In genomic region chr12:62466596-62467411, GRCh38 we compare ENCODE assay signal across 8 cellular contexts. TPM values are rescaled to one million over a fixed set of nuclear protein-coding genes. Genes with fewer than 3 reads are reported as not detected.
DNase-seq lines count a peak whose midpoint lies in the region; ATAC-seq, FAIRE-seq and TF ChIP-seq lines count a peak whose summit lies in the region.

TSS of gene MON2 (plus strand) at chr12:62466826. CDS start at chr12:62467208, 382 bp downstream.

- H3K27ac Mint-ChIP-seq in activated naive CD8-positive, alpha-beta T cell treated with anti-CD3 and anti-CD28 coated beads, Interleukin-2, amount 10 ng/mL, durations not matched to agents 7 days and 5 days = peak within 1 kb of the TSS; percentile 90

- H3F3A ChIP-seq in SU-DHL-6 (ENCODE audit: insufficient read depth) = peaks cover 10% of the 10 kb centered on the region

- no peaks in the 10 kb centered on the region for H3K9me2 ChIP-seq in SU-DHL-6 (replicated peaks; ENCODE audit: insufficient read depth, low read length)

- no peaks in the 10 kb centered on the region for H4K20me1 ChIP-seq in SU-DHL-6 (ENCODE audit: low read depth, low read length)

- peak within 1 kb of the TSS; percentile 80 for H3K4me3 Mint-ChIP-seq in activated naive CD8-positive, alpha-beta T cell treated with anti-CD3 and anti-CD28 coated beads, Interleukin-2, amount 10 ng/mL, durations not matched to agents 7 days and 5 days

- POLR2A ChIA-PET in activated naive CD8-positive, alpha-beta T cell treated with anti-CD3 and anti-CD28 coated beads, Interleukin-2, amount 10 ng/mL, durations not matched to agents 7 days and 5 days (lab: Charles Lee) = interaction anchor here (1.1 to 2.9 kb wide), 5 partner anchors 30 to 187 kb away, joined by 3 to 16 read pairs (median 3); no protein-coding TSS in a partner anchor

- no peak for TF ChIP-seq CTCF in SU-DHL-6 (IDR thresholded peaks at IDR 0.05; ENCODE audit: insufficient read depth, low read length, poor library complexity, severe bottlenecking)
- TF ChIP-seq CTCF in pancreas (IDR thresholded peaks at IDR 0.05) = no peak
- no peak for TF ChIP-seq CTCF in thyroid gland (IDR thresholded peaks at IDR 0.05)

- peaks cover 11% of the 10 kb centered on the region for H3K9me3 Mint-ChIP-seq in activated naive CD8-positive, alpha-beta T cell treated with anti-CD3 and anti-CD28 coated beads, Interleukin-2, amount 10 ng/mL, durations not matched to agents 7 days and 5 days

- peaks cover 2% of the 10 kb centered on the region for H3K27me3 Mint-ChIP-seq in activated naive CD8-positive, alpha-beta T cell treated with anti-CD3 and anti-CD28 coated beads, Interleukin-2, amount 10 ng/mL, durations not matched to agents 7 days and 5 days

- H2AFZ ChIP-seq in SU-DHL-6 (ENCODE audit: low read depth, low read length, severe bottlenecking) = peak within 1 kb of the TSS; percentile 95

- TF ChIP-seq POLR2A in GM10847 (IDR thresholded peaks at IDR 0.05; ENCODE audit: extremely low read depth, insufficient read length) (peak; percentile 86), thyroid gland (IDR thresholded peaks at IDR 0.05) (peak; percentile 53 to 88)

- DNase-seq in NCI-H1105 (lab: John Stamatoyannopoulos, UW) = peak; percentile 64
- peak; percentile 91 for DNase-seq in activated naive CD8-positive, alpha-beta T cell treated with anti-CD3 and anti-CD28 coated beads, Interleukin-2, amount 10 ng/mL, durations not matched to agents 7 days and 5 days
- DNase-seq in head of caudate nucleus = peak; percentile 62 to 96 (median 91)
- peak; percentile 86 to 95 (median 90) for DNase-seq in pancreas
- DNase-seq in thyroid gland = peak; percentile 89 to 91

- no peak for FAIRE-seq in pancreas (lab: Jason Lieb, UNC)

- H3K36me3 Mint-ChIP-seq in activated naive CD8-positive, alpha-beta T cell treated with anti-CD3 and anti-CD28 coated beads, Interleukin-2, amount 10 ng/mL, durations not matched to agents 7 days and 5 days = no peaks in the 10 kb centered on the region

- WGBS in pancreas, 2 donors = 0% methylated on average over 61 of the region's 61 CpGs
- WGBS in thyroid gland, 2 donors = 0 to 1% methylated on average over 22 to 29 of the region's 61 CpGs

- peaks cover 50% of the 10 kb centered on the region for H3K79me2 ChIP-seq in SU-DHL-6 (ENCODE audit: insufficient read depth, low read length)

- intact Hi-C loops in head of caudate nucleus (cut with DNase I) = no loop called here
- intact Hi-C loops in pancreas (cut with DNase I) = no loop called here
- intact Hi-C loops in thyroid gland (cut with DNase I) = no loop called here

- H3K9me3 ChIP-seq in SU-DHL-6 (ENCODE audit: insufficient read depth, low read length) (0 out of 2 replicates have a peak, but pooled peaks cover 6% of the 10 kb centered on the region), pancreas (no peaks in the 10 kb centered on the region), thyroid gland (no peaks in the 10 kb centered on the region)

- H3K4me1 Mint-ChIP-seq in activated naive CD8-positive, alpha-beta T cell treated with anti-CD3 and anti-CD28 coated beads, Interleukin-2, amount 10 ng/mL, durations not matched to agents 7 days and 5 days = peaks cover 16% of the 10 kb centered on the region

- peak within 1 kb of the TSS; percentile 88 for H3K4me3 ChIP-seq in SU-DHL-6 (ENCODE audit: insufficient read depth, low read length, poor library complexity, severe bottlenecking)
- peak within 1 kb of the TSS; percentile 91 to 95 (median 92) for H3K4me3 ChIP-seq in pancreas
- H3K4me3 ChIP-seq in thyroid gland (replicated peaks in 1 of 3) = peak within 1 kb of the TSS; percentile 64 to 98 (median 89)

- H3K27me3 ChIP-seq in SU-DHL-6 (ENCODE audit: low read length) = no peaks in the 10 kb centered on the region
- H3K27me3 ChIP-seq in pancreas = no peaks in the 10 kb centered on the region
- no peaks in the 10 kb centered on the region for H3K27me3 ChIP-seq in thyroid gland

- H3K27ac ChIP-seq in SU-DHL-6 (ENCODE audit: low read depth, low read length) (peak within 1 kb of the TSS; percentile 66), pancreas (peak within 1 kb of the TSS; percentile 84 to 94 (median 88)), thyroid gland (peak within 1 kb of the TSS; percentile 86 to 92 (median 88))

- peaks cover 7% of the 10 kb centered on the region; the same call in 1 of the 2 replicates for H3K36me3 ChIP-seq in SU-DHL-6 (ENCODE audit: low read length)
- H3K36me3 ChIP-seq in pancreas = no peaks in the 10 kb centered on the region
- H3K36me3 ChIP-seq in thyroid gland = no peaks in the 10 kb centered on the region

- peaks cover 2 to 26% (median 7%) of the 10 kb centered on the region in 3 donors for H3K4me1 ChIP-seq in pancreas
- peaks cover 18 to 20% of the 10 kb centered on the region in 2 donors for H3K4me1 ChIP-seq in thyroid gland

- H3K9ac ChIP-seq in SU-DHL-6 (ENCODE audit: low read length) = peak within 1 kb of the TSS; percentile 90

- H3K4me2 ChIP-seq in SU-DHL-6 (ENCODE audit: low read depth, low read length, poor library complexity, severe bottlenecking) = peak within 1 kb of the TSS; percentile 96

- ATAC-seq in HG02623 (IDR thresholded peaks at IDR 0.05; ENCODE audit: unreplicated experiment) (peak; percentile 98), pancreas (peak; percentile 99 to 100 (median 100))
- ATAC-seq in activated naive CD8-positive, alpha-beta T cell treated with anti-CD3 and anti-CD28 coated beads, Interleukin-2, amount 10 ng/mL, durations not matched to agents 7 days and 5 days (ENCODE audit: low read depth) = peak; percentile 97

RNA-seq across cellular contexts. Expression of gene MON2, which starts in this region (rescaled TPM):
- 10 to 100 TPM; 50.3 to 57.8 TPM for total RNA-seq in activated naive CD8-positive, alpha-beta T cell treated with anti-CD3 and anti-CD28 coated beads, Interleukin-2, amount 10 ng/mL, durations not matched to agents 7 days and 5 days
- total RNA-seq in pancreas (10 to 100 TPM; 22.0 to 46.8 (median 32.6) TPM), thyroid gland (100 to 1,000 TPM; 109 to 189 (median 126) TPM)
- polyA plus RNA-seq in pancreas = 10 to 100 TPM; 14.6 to 20.5 TPM

Comparison
In these comparisons a context has a peak if more than half of its experiments do, and no peak if none do; other contexts are left out.
1. Peak in every context shown above with its lines: DNase-seq, ATAC-seq, H3K4me3 ChIP-seq and H3K27ac ChIP-seq.